In the genomic region with DNA sequence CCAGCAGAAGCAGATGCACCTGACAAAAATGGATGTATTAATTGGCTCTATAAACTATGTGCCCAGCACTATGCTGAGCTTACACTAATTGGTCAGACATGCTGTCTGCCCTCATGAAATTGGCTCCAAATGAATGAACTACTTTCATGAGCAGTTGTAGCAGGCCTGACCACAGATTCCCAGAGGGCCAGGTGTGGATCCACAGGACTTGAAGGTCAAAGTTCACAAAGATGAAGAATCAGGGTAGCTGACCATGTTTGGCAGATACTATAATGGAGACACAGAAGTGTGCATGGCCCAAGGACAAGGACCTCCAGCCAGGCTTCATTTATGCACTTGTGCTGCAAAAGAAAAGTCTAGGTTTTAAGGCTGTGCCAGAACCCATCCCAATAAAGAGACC, we compare ENCODE assay signal across 14 cellular contexts. TPM values are rescaled to one million over a fixed set of nuclear protein-coding genes. Genes with fewer than 3 reads are reported as not detected.
DNase-seq lines count a peak whose midpoint lies in the region; ATAC-seq lines count a peak whose summit lies in the region.
"Had no signal": no experiment of that assay in that cellular context is flagged by ENCODE, and none has a peak within 500 bp of the region (broad histone marks: within the 10 kb centered on the region; RNA-seq: fewer than 3 reads in every experiment).

No MANE protein-coding gene starts in this region.

- ATAC-seq in stimulated activated naive CD8-positive, alpha-beta T cell treated with anti-CD3 and anti-CD28 coated beads, Interleukin-15, Interleukin-2, amounts not matched to agents 100 U/mL and 50 U/mL, for 24 hours = no peak
- no peak for ATAC-seq in effector memory CD8-positive, alpha-beta T cell (replicated peaks)
- no peak for ATAC-seq in stimulated activated effector memory CD8-positive, alpha-beta T cell treated with anti-CD3 and anti-CD28 coated beads, Interleukin-12 subunit alpha, Interleukin-12 subunit beta, amount 100 ng/mL, for 72 hours
- no peak for ATAC-seq in HG02981 (IDR thresholded peaks at IDR 0.05; ENCODE audit: unreplicated experiment)

- H3K4me1 Mint-ChIP-seq in stimulated activated naive CD8-positive, alpha-beta T cell treated with anti-CD3 and anti-CD28 coated beads, Interleukin-15, Interleukin-2, amounts not matched to agents 100 ng/mL and 50 ng/mL, for 24 hours (ENCODE audit: low read depth) = peaks cover 90% of the 10 kb centered on the region
- peaks cover 56% of the 10 kb centered on the region for H3K4me1 Mint-ChIP-seq in activated T-helper 2 cell treated with anti-CD3 and anti-CD28 coated beads, Interferon-gamma antibody, Interleukin-2, Interleukin-4, amounts not matched to agents 10 μg/mL and 5 μg/mL and 100 μg/mL, durations not matched to agents 14 hours and 24 hours and 36 hours (ENCODE audit: low read depth)
- H3K4me1 Mint-ChIP-seq in effector memory CD8-positive, alpha-beta T cell (ENCODE audit: low read depth in 2 of 2) = peaks cover 71 to 85% of the 10 kb centered on the region in 2 donors
- peaks cover 79% of the 10 kb centered on the region for H3K4me1 Mint-ChIP-seq in stimulated activated effector memory CD8-positive, alpha-beta T cell treated with anti-CD3 and anti-CD28 coated beads, Interleukin-12 subunit alpha, Interleukin-12 subunit beta, amount 100 ng/mL, for 72 hours

- intact Hi-C loops in activated T-helper 2 cell treated with anti-CD3 and anti-CD28 coated beads, Interferon-gamma antibody, Interleukin-2, Interleukin-4, amounts not matched to agents 10 μg/mL and 5 μg/mL and 100 μg/mL, durations not matched to agents 14 hours and 24 hours and 36 hours (cut with micrococcal nuclease) = no loop called here

- H3K9me3 Mint-ChIP-seq in stimulated activated naive CD8-positive, alpha-beta T cell treated with anti-CD3 and anti-CD28 coated beads, Interleukin-15, Interleukin-2, amounts not matched to agents 100 ng/mL and 50 ng/mL, for 24 hours = peaks cover 10% of the 10 kb centered on the region
- peaks cover 7% of the 10 kb centered on the region for H3K9me3 Mint-ChIP-seq in activated T-helper 2 cell treated with anti-CD3 and anti-CD28 coated beads, Interferon-gamma antibody, Interleukin-2, Interleukin-4, amounts not matched to agents 10 μg/mL and 5 μg/mL and 100 μg/mL, durations not matched to agents 14 hours and 24 hours and 36 hours
- peaks cover 4 to 10% of the 10 kb centered on the region in 2 donors for H3K9me3 Mint-ChIP-seq in effector memory CD8-positive, alpha-beta T cell
- peaks cover 3% of the 10 kb centered on the region for H3K9me3 Mint-ChIP-seq in stimulated activated effector memory CD8-positive, alpha-beta T cell treated with anti-CD3 and anti-CD28 coated beads, Interleukin-12 subunit alpha, Interleukin-12 subunit beta, amount 100 ng/mL, for 72 hours

- H3K4me3 Mint-ChIP-seq in stimulated activated naive CD8-positive, alpha-beta T cell treated with anti-CD3 and anti-CD28 coated beads, Interleukin-15, Interleukin-2, amounts not matched to agents 100 ng/mL and 50 ng/mL, for 24 hours = no peak overlapping the region
- no peak overlapping the region for H3K4me3 Mint-ChIP-seq in activated T-helper 2 cell treated with anti-CD3 and anti-CD28 coated beads, Interferon-gamma antibody, Interleukin-2, Interleukin-4, amounts not matched to agents 10 μg/mL and 5 μg/mL and 100 μg/mL, durations not matched to agents 14 hours and 24 hours and 36 hours (ENCODE audit: low read depth)
- peak overlapping the region in 1 of 2 donors; percentile 38 for H3K4me3 Mint-ChIP-seq in effector memory CD8-positive, alpha-beta T cell
- no peak overlapping the region for H3K4me3 Mint-ChIP-seq in stimulated activated effector memory CD8-positive, alpha-beta T cell treated with anti-CD3 and anti-CD28 coated beads, Interleukin-12 subunit alpha, Interleukin-12 subunit beta, amount 100 ng/mL, for 72 hours

- H3K27ac Mint-ChIP-seq in stimulated activated naive CD8-positive, alpha-beta T cell treated with anti-CD3 and anti-CD28 coated beads, Interleukin-15, Interleukin-2, amounts not matched to agents 100 ng/mL and 50 ng/mL, for 24 hours = peak overlapping the region; percentile 89
- H3K27ac Mint-ChIP-seq in activated T-helper 2 cell treated with anti-CD3 and anti-CD28 coated beads, Interferon-gamma antibody, Interleukin-2, Interleukin-4, amounts not matched to agents 10 μg/mL and 5 μg/mL and 100 μg/mL, durations not matched to agents 14 hours and 24 hours and 36 hours = peak overlapping the region; percentile 22
- peak overlapping the region; percentile 94 to 98 for H3K27ac Mint-ChIP-seq in effector memory CD8-positive, alpha-beta T cell
- H3K27ac Mint-ChIP-seq in stimulated activated effector memory CD8-positive, alpha-beta T cell treated with anti-CD3 and anti-CD28 coated beads, Interleukin-12 subunit alpha, Interleukin-12 subunit beta, amount 100 ng/mL, for 72 hours = peak overlapping the region; percentile 84

- H3K36me3 Mint-ChIP-seq in stimulated activated naive CD8-positive, alpha-beta T cell treated with anti-CD3 and anti-CD28 coated beads, Interleukin-15, Interleukin-2, amounts not matched to agents 100 ng/mL and 50 ng/mL, for 24 hours (ENCODE audit: low read depth) = peaks cover 72% of the 10 kb centered on the region
- H3K36me3 Mint-ChIP-seq in activated T-helper 2 cell treated with anti-CD3 and anti-CD28 coated beads, Interferon-gamma antibody, Interleukin-2, Interleukin-4, amounts not matched to agents 10 μg/mL and 5 μg/mL and 100 μg/mL, durations not matched to agents 14 hours and 24 hours and 36 hours (ENCODE audit: low read depth) = peaks cover 15% of the 10 kb centered on the region
- peaks cover 62% of the 10 kb centered on the region for H3K36me3 Mint-ChIP-seq in effector memory CD8-positive, alpha-beta T cell (ENCODE audit: insufficient read depth)
- H3K36me3 Mint-ChIP-seq in stimulated activated effector memory CD8-positive, alpha-beta T cell treated with anti-CD3 and anti-CD28 coated beads, Interleukin-12 subunit alpha, Interleukin-12 subunit beta, amount 100 ng/mL, for 72 hours = peaks cover 64% of the 10 kb centered on the region

- no peak for DNase-seq in stimulated activated naive CD8-positive, alpha-beta T cell treated with anti-CD3 and anti-CD28 coated beads, Interleukin-15, Interleukin-2, amounts not matched to agents 100 U/mL and 50 U/mL, for 24 hours
- no peak for DNase-seq in activated T-helper 2 cell treated with anti-CD3 and anti-CD28 coated beads, Interferon-gamma antibody, Interleukin-2, Interleukin-4, amounts not matched to agents 10 μg/mL and 5 μg/mL and 100 μg/mL, durations not matched to agents 14 hours and 24 hours and 36 hours (ENCODE audit: low spot score)
- DNase-seq in effector memory CD8-positive, alpha-beta T cell = no peak
- DNase-seq in stimulated activated effector memory CD8-positive, alpha-beta T cell treated with anti-CD3 and anti-CD28 coated beads, Interleukin-12 subunit alpha, Interleukin-12 subunit beta, amount 100 ng/mL, for 72 hours (ENCODE audit: low spot score in 2 of 2) = no peak
- no peak for DNase-seq in NCI-H187 treated with DMSO at 0.1 percent for 48 hours (lab: John Stamatoyannopoulos, UW)
- DNase-seq in NCI-H146 treated with DMSO at 0.1 percent for 48 hours (lab: John Stamatoyannopoulos, UW; ENCODE audit: unreplicated experiment) = no peak
- DNase-seq: 8988T, AML-193, DMS53 had no signal

- H3K27me3 Mint-ChIP-seq in stimulated activated naive CD8-positive, alpha-beta T cell treated with anti-CD3 and anti-CD28 coated beads, Interleukin-15, Interleukin-2, amounts not matched to agents 100 ng/mL and 50 ng/mL, for 24 hours = no peaks in the 10 kb centered on the region
- no peaks in the 10 kb centered on the region for H3K27me3 Mint-ChIP-seq in activated T-helper 2 cell treated with anti-CD3 and anti-CD28 coated beads, Interferon-gamma antibody, Interleukin-2, Interleukin-4, amounts not matched to agents 10 μg/mL and 5 μg/mL and 100 μg/mL, durations not matched to agents 14 hours and 24 hours and 36 hours (ENCODE audit: low read depth)
- H3K27me3 Mint-ChIP-seq in effector memory CD8-positive, alpha-beta T cell = no peaks in the 10 kb centered on the region

RNA-seq across cellular contexts. Expression of a gene that starts 14.6 kb away (rescaled TPM):
- total RNA-seq in activated T-helper 2 cell treated with anti-CD3 and anti-CD28 coated beads, Interferon-gamma antibody, Interleukin-2, Interleukin-4, amounts not matched to agents 10 μg/mL and 5 μg/mL and 100 μg/mL, durations not matched to agents 14 hours and 24 hours and 36 hours = 4.1 and 5.5 TPM in 2 replicates
- total RNA-seq: H1 had no signal

RNA-seq across cellular contexts. Expression of a gene that starts 42.0 kb away (rescaled TPM):
- total RNA-seq in activated T-helper 2 cell treated with anti-CD3 and anti-CD28 coated beads, Interferon-gamma antibody, Interleukin-2, Interleukin-4, amounts not matched to agents 10 μg/mL and 5 μg/mL and 100 μg/mL, durations not matched to agents 14 hours and 24 hours and 36 hours = 101 and 103 TPM in 2 replicates
- total RNA-seq: Daoy, H1, HT1080 had no signal

RNA-seq across cellular contexts. Expression of a gene that starts 42.3 kb away (rescaled TPM):
- total RNA-seq in activated T-helper 2 cell treated with anti-CD3 and anti-CD28 coated beads, Interferon-gamma antibody, Interleukin-2, Interleukin-4, amounts not matched to agents 10 μg/mL and 5 μg/mL and 100 μg/mL, durations not matched to agents 14 hours and 24 hours and 36 hours = 0.28 and 0.34 TPM in 2 replicates
- total RNA-seq: H1, HT1080 had no signal

Comparison
In these comparisons a context has a peak if more than half of its experiments do, and no peak if none do; other contexts are left out.
1. H3K27ac Mint-ChIP-seq: peak in every context shown above with its lines; median percentile 96 in effector memory CD8-positive, alpha-beta T cell; 89 in stimulated activated naive CD8-positive, alpha-beta T cell treated with anti-CD3 and anti-CD28 coated beads, Interleukin-15, Interleukin-2, amounts not matched to agents 100 ng/mL and 50 ng/mL, for 24 hours; 84 in stimulated activated effector memory CD8-positive, alpha-beta T cell treated with anti-CD3 and anti-CD28 coated beads, Interleukin-12 subunit alpha, Interleukin-12 subunit beta, amount 100 ng/mL, for 72 hours; 22 in activated T-helper 2 cell treated with anti-CD3 and anti-CD28 coated beads, Interferon-gamma antibody, Interleukin-2, Interleukin-4, amounts not matched to agents 10 μg/mL and 5 μg/mL and 100 μg/mL, durations not matched to agents 14 hours and 24 hours and 36 hours.